8 cellular contexts compared by ENCODE assay signal in genomic region chr12:96501908-96502307, GRCh38. TPM values are rescaled to one million over a fixed set of nuclear protein-coding genes. Genes with fewer than 3 reads are reported as not detected.
A peak's percentile ranks its signal among the peaks of the same experiment; 100 is the strongest.
DNase-seq lines count a peak whose midpoint lies in the region; ATAC-seq and TF ChIP-seq lines count a peak whose summit lies in the region.

No MANE protein-coding gene starts in this region.

- H3K9ac ChIP-seq in SU-DHL-6 (ENCODE audit: low read length) = no peak overlapping the region

- no peaks in the 10 kb centered on the region for H3K79me2 ChIP-seq in SU-DHL-6 (ENCODE audit: insufficient read depth, low read length)

- no peak overlapping the region for H3K4me3 Mint-ChIP-seq in activated naive CD4-positive, alpha-beta T cell treated with anti-CD3 and anti-CD28 coated beads, Interleukin-2, amount 10 ng/mL, durations not matched to agents 7 days and 5 days

- H3K4me1 ChIP-seq in esophagus squamous epithelium = peaks cover 0 to 32% (median 11%) of the 10 kb centered on the region in 3 donors
- H3K4me1 ChIP-seq in thyroid gland = peaks cover 0 to 5% of the 10 kb centered on the region in 2 donors

- no peak for TF ChIP-seq POLR2A in esophagus squamous epithelium (IDR thresholded peaks at IDR 0.05)
- no peak for TF ChIP-seq POLR2A in thyroid gland (IDR thresholded peaks at IDR 0.05)

- peaks cover 10% of the 10 kb centered on the region for H3K36me3 Mint-ChIP-seq in activated naive CD4-positive, alpha-beta T cell treated with anti-CD3 and anti-CD28 coated beads, Interleukin-2, amount 10 ng/mL, durations not matched to agents 7 days and 5 days

- peak overlapping the region; percentile 81 for H3K27ac Mint-ChIP-seq in activated naive CD4-positive, alpha-beta T cell treated with anti-CD3 and anti-CD28 coated beads, Interleukin-2, amount 10 ng/mL, durations not matched to agents 7 days and 5 days

- no peaks in the 10 kb centered on the region for H4K20me1 ChIP-seq in SU-DHL-6 (ENCODE audit: low read depth, low read length)

- no peaks in the 10 kb centered on the region for H3K9me3 ChIP-seq in SU-DHL-6 (ENCODE audit: insufficient read depth, low read length)
- H3K9me3 ChIP-seq in esophagus squamous epithelium = no peaks in the 10 kb centered on the region
- H3K9me3 ChIP-seq in thyroid gland = no peaks in the 10 kb centered on the region

- peaks cover 54% of the 10 kb centered on the region for H3K4me1 Mint-ChIP-seq in activated naive CD4-positive, alpha-beta T cell treated with anti-CD3 and anti-CD28 coated beads, Interleukin-2, amount 10 ng/mL, durations not matched to agents 7 days and 5 days

- H3K27me3 Mint-ChIP-seq in activated naive CD4-positive, alpha-beta T cell treated with anti-CD3 and anti-CD28 coated beads, Interleukin-2, amount 10 ng/mL, durations not matched to agents 7 days and 5 days = peaks cover 4% of the 10 kb centered on the region

- no peak for ATAC-seq in HG03469 (IDR thresholded peaks at IDR 0.05; ENCODE audit: unreplicated experiment)

- H2AFZ ChIP-seq in SU-DHL-6 (ENCODE audit: low read depth, low read length, severe bottlenecking) = peak overlapping the region; percentile 72

- H3K4me3 ChIP-seq in SU-DHL-6 (ENCODE audit: insufficient read depth, low read length, poor library complexity, severe bottlenecking) = no peak overlapping the region
- no peak overlapping the region for H3K4me3 ChIP-seq in esophagus squamous epithelium
- no peak overlapping the region for H3K4me3 ChIP-seq in thyroid gland (replicated peaks in 1 of 3)

- H3K4me2 ChIP-seq in SU-DHL-6 (ENCODE audit: low read depth, low read length, poor library complexity, severe bottlenecking) = no peak overlapping the region

- no peaks in the 10 kb centered on the region for H3K9me2 ChIP-seq in SU-DHL-6 (replicated peaks; ENCODE audit: insufficient read depth, low read length)

- intact Hi-C loops in esophagus squamous epithelium (cut with DNase I) = no loop called here
- intact Hi-C loops in thyroid gland (cut with DNase I) = no loop called here

- peaks cover 2% of the 10 kb centered on the region for H3K9me3 Mint-ChIP-seq in activated naive CD4-positive, alpha-beta T cell treated with anti-CD3 and anti-CD28 coated beads, Interleukin-2, amount 10 ng/mL, durations not matched to agents 7 days and 5 days

- H3K36me3 ChIP-seq in SU-DHL-6 (ENCODE audit: low read length) = no peaks in the 10 kb centered on the region
- no peaks in the 10 kb centered on the region for H3K36me3 ChIP-seq in esophagus squamous epithelium
- H3K36me3 ChIP-seq in thyroid gland = no peaks in the 10 kb centered on the region

- no peak for DNase-seq in activated naive CD4-positive, alpha-beta T cell treated with anti-CD3 and anti-CD28 coated beads, Interleukin-2, amount 10 ng/mL, durations not matched to agents 7 days and 5 days
- no peak for DNase-seq in activated naive CD4-positive, alpha-beta T cell treated with Interleukin-2 at 50 U/mL for 16 hours
- DNase-seq in esophagus squamous epithelium (lab: John Stamatoyannopoulos, UW) (no peak), thyroid gland (no peak), AML-193 (lab: John Stamatoyannopoulos, UW) (no peak), KG1 (lab: John Stamatoyannopoulos, UW) (no peak)

- H3K27me3 ChIP-seq in SU-DHL-6 (ENCODE audit: low read length) (no peaks in the 10 kb centered on the region), esophagus squamous epithelium (no peaks in the 10 kb centered on the region), thyroid gland (no peaks in the 10 kb centered on the region)

- TF ChIP-seq CTCF in SU-DHL-6 (IDR thresholded peaks at IDR 0.05; ENCODE audit: insufficient read depth, low read length, poor library complexity, severe bottlenecking) (no peak), esophagus squamous epithelium (IDR thresholded peaks at IDR 0.05) (no peak), thyroid gland (IDR thresholded peaks at IDR 0.05) (no peak)

- H3K27ac ChIP-seq in SU-DHL-6 (ENCODE audit: low read depth, low read length) = no peak overlapping the region
- peak overlapping the region; percentile 70 to 83 (median 80) for H3K27ac ChIP-seq in esophagus squamous epithelium
- peak overlapping the region; percentile 20 to 83 (median 48) for H3K27ac ChIP-seq in thyroid gland

- CTCF ChIA-PET in activated naive CD4-positive, alpha-beta T cell treated with anti-CD3 and anti-CD28 coated beads, Interleukin-2, amount 10 ng/mL, durations not matched to agents 7 days and 5 days (lab: Charles Lee) = interaction anchor here (0.7 to 2.6 kb wide), 6 partner anchors 14 to 438 kb away, joined by 3 to 15 read pairs (median 4); no protein-coding TSS in a partner anchor

- H3F3A ChIP-seq in SU-DHL-6 (ENCODE audit: insufficient read depth) = no peaks in the 10 kb centered on the region

RNA-seq across cellular contexts. Expression of gene CFAP54, which starts 12.5 kb away (rescaled TPM):
- total RNA-seq in esophagus squamous epithelium (under 1 TPM in 3 of 4 donors, not detected in 1; 0.22 to 0.62 (median 0.57) TPM), thyroid gland (1 to 10 TPM; 3.0 to 5.4 (median 4.1) TPM)
